8 cellular contexts compared by ENCODE assay signal in genomic region chr12:27237790-27238771, GRCh38. TPM values are rescaled to one million over a fixed set of nuclear protein-coding genes. Genes with fewer than 3 reads are reported as not detected.
DNase-seq lines count a peak whose midpoint lies in the region; ATAC-seq and TF ChIP-seq lines count a peak whose summit lies in the region.

No MANE protein-coding gene starts in this region.

- H4K20me1 ChIP-seq in osteoblast (ENCODE audit: insufficient read depth, low read length) (no peaks in the 10 kb centered on the region), PC-3 (ENCODE audit: low read length) (no peaks in the 10 kb centered on the region)

- no peaks in the 10 kb centered on the region for H3K4me1 ChIP-seq in breast epithelium
- no peaks in the 10 kb centered on the region for H3K4me1 ChIP-seq in osteoblast (ENCODE audit: insufficient read depth, low read length)
- H3K4me1 ChIP-seq in PC-3 (ENCODE audit: insufficient read depth, low read length) = no peaks in the 10 kb centered on the region

- no peaks in the 10 kb centered on the region for H3K9me3 Mint-ChIP-seq in MCF 10A (ENCODE audit: unreplicated experiment)
- H3K9me3 Mint-ChIP-seq in activated T-helper 17 cell treated with anti-CD3 and anti-CD28 coated beads, Interleukin-2, amount 50 U/mL, for 72 hours = peaks cover 1% of the 10 kb centered on the region

- H3K27ac ChIP-seq in breast epithelium (no peak overlapping the region), osteoblast (ENCODE audit: low read depth, low read length) (no peak overlapping the region), PC-3 (ENCODE audit: low read length) (no peak overlapping the region)

- no peak overlapping the region for H3K9ac ChIP-seq in PC-3 (ENCODE audit: low read length)

- H3K36me3 Mint-ChIP-seq in MCF 10A (ENCODE audit: insufficient read depth, unreplicated experiment) = no peaks in the 10 kb centered on the region
- no peaks in the 10 kb centered on the region for H3K36me3 Mint-ChIP-seq in activated T-helper 17 cell treated with anti-CD3 and anti-CD28 coated beads, Interleukin-2, amount 50 U/mL, for 72 hours (ENCODE audit: low read depth)

- H3F3A ChIP-seq in PC-3 (ENCODE audit: low read length, unreplicated experiment) = no peaks in the 10 kb centered on the region

- H3K27me3 Mint-ChIP-seq in MCF 10A (ENCODE audit: insufficient read depth, unreplicated experiment) = no peaks in the 10 kb centered on the region
- peaks cover under 1% of the 10 kb centered on the region for H3K27me3 Mint-ChIP-seq in activated T-helper 17 cell treated with anti-CD3 and anti-CD28 coated beads, Interleukin-2, amount 50 U/mL, for 72 hours

- peak overlapping the region; percentile 42 for H3K27ac Mint-ChIP-seq in MCF 10A (ENCODE audit: low read depth, unreplicated experiment)
- H3K27ac Mint-ChIP-seq in activated T-helper 17 cell treated with anti-CD3 and anti-CD28 coated beads, Interleukin-2, amount 50 U/mL, for 72 hours = no peak overlapping the region

- POLR2A ChIA-PET in MCF 10A (lab: Yijun Ruan, JAX) (no interaction called here), PC-3 (lab: Charles Lee; ENCODE audit: unreplicated experiment) (no interaction called here)

- H3K27me3 ChIP-seq in breast epithelium = no peaks in the 10 kb centered on the region
- no peaks in the 10 kb centered on the region for H3K27me3 ChIP-seq in osteoblast (ENCODE audit: insufficient read depth, low read length)
- no peaks in the 10 kb centered on the region for H3K27me3 ChIP-seq in PC-3 (ENCODE audit: low read length)

- DNase-seq in MCF 10A (ENCODE audit: unreplicated experiment) (no peak), breast epithelium (ENCODE audit: low spot score in 2 of 2) (no peak), osteoblast (ENCODE audit: insufficient read length, low spot score, missing footprints) (no peak), GM13977 (ENCODE audit: low spot score) (no peak), PC-3 (no peak), NCI-H1930 (lab: John Stamatoyannopoulos, UW) (no peak)

- H3K4me1 Mint-ChIP-seq in MCF 10A (ENCODE audit: insufficient read depth, unreplicated experiment) = no peaks in the 10 kb centered on the region
- peaks cover 10% of the 10 kb centered on the region for H3K4me1 Mint-ChIP-seq in activated T-helper 17 cell treated with anti-CD3 and anti-CD28 coated beads, Interleukin-2, amount 50 U/mL, for 72 hours

- CTCF ChIA-PET in MCF 10A (lab: Yijun Ruan, JAX) = no interaction called here
- CTCF ChIA-PET in PC-3 (lab: Charles Lee) = no interaction called here

- BruUV-seq in MCF 10A (replicated peaks; lab: Mats Ljungman, UMichigan) = no TSS peak
- BruUV-seq in PC-3 (replicated peaks; lab: Mats Ljungman, UMichigan) = no TSS peak

- H3K4me3 ChIP-seq in breast epithelium = no peak overlapping the region
- no peak overlapping the region for H3K4me3 ChIP-seq in osteoblast (ENCODE audit: insufficient read depth, low read length)
- no peak overlapping the region for H3K4me3 ChIP-seq in PC-3 (ENCODE audit: low read length)

- H3K9me3 ChIP-seq in breast epithelium (no peaks in the 10 kb centered on the region), osteoblast (ENCODE audit: low read depth, low read length) (no peaks in the 10 kb centered on the region), PC-3 (ENCODE audit: low read length) (no peaks in the 10 kb centered on the region)

- ATAC-seq in HG03280 (IDR thresholded peaks at IDR 0.05; ENCODE audit: unreplicated experiment) (peak; percentile 61), PC-3 (no peak)
- peak; percentile 62 for ATAC-seq in activated T-helper 17 cell treated with anti-CD3 and anti-CD28 coated beads, Interleukin-2, amount 50 U/mL, for 72 hours (replicated peaks)

- in situ Hi-C loops in GM13977 (cut with MboI; ENCODE audit: low pct_unique_long_range_greater_than_20kb, low sequenced_read_pairs, unreplicated experiment) = no loop called here

- H3K79me2 ChIP-seq in osteoblast (ENCODE audit: insufficient read depth, low read length) (no peaks in the 10 kb centered on the region), PC-3 (ENCODE audit: low read length) (no peaks in the 10 kb centered on the region)

- no peak overlapping the region for H3K4me3 Mint-ChIP-seq in MCF 10A (ENCODE audit: unreplicated experiment)
- peak overlapping the region; percentile 33 for H3K4me3 Mint-ChIP-seq in activated T-helper 17 cell treated with anti-CD3 and anti-CD28 coated beads, Interleukin-2, amount 50 U/mL, for 72 hours

- TF ChIP-seq POLR2A in breast epithelium (IDR thresholded peaks at IDR 0.05) = no peak

- H3K9me2 ChIP-seq in PC-3 (replicated peaks; ENCODE audit: low read length) = no peaks in the 10 kb centered on the region

- H3K4me2 ChIP-seq in osteoblast (ENCODE audit: insufficient read depth, low read length) = no peak overlapping the region
- H3K4me2 ChIP-seq in PC-3 (ENCODE audit: low read length) = no peak overlapping the region

- peak overlapping the region; percentile 50 for H2AFZ ChIP-seq in osteoblast (ENCODE audit: low read length)
- H2AFZ ChIP-seq in PC-3 (ENCODE audit: low read length) = no peak overlapping the region

- H3K36me3 ChIP-seq in breast epithelium = no peaks in the 10 kb centered on the region
- H3K36me3 ChIP-seq in osteoblast (ENCODE audit: insufficient read depth, low read length) = no peaks in the 10 kb centered on the region
- no peaks in the 10 kb centered on the region for H3K36me3 ChIP-seq in PC-3 (ENCODE audit: low read depth, low read length)

- intact Hi-C loops in MCF 10A (cut with micrococcal nuclease) = no loop called here
- intact Hi-C loops in breast epithelium (cut with DNase I; ENCODE audit: low total_unique reads) = no loop called here
- intact Hi-C loops in PC-3 (cut with micrococcal nuclease) = no loop called here

- TF ChIP-seq CTCF in MCF 10A (IDR thresholded peaks at IDR 0.05; ENCODE audit: unreplicated experiment) (no peak), breast epithelium (IDR thresholded peaks at IDR 0.05) (no peak), osteoblast (IDR thresholded peaks at IDR 0.05; ENCODE audit: extremely low read depth, low read depth, low read length) (no peak), GM13977 (IDR thresholded peaks at IDR 0.05; ENCODE audit: extremely low read depth, insufficient read depth, missing control alignments) (no peak), PC-3 (conservative IDR thresholded peaks at IDR 0.05; ENCODE audit: low read depth, low read length) (no peak)

RNA-seq across cellular contexts. Expression of gene STK38L, which starts 6.0 kb away (rescaled TPM):
- 18.1 and 19.9 TPM in 2 replicates for total RNA-seq in MCF 10A (2022)
- total RNA-seq in breast epithelium = 10 to 100 TPM; 29.4 to 48.8 (median 37.9) TPM
- 10 to 100 TPM; 14.5 to 21.0 TPM for total RNA-seq in activated T-helper 17 cell treated with anti-CD3 and anti-CD28 coated beads, Interleukin-2, amount 50 U/mL, for 72 hours
- 64.8 and 68.8 TPM in 2 replicates for total RNA-seq in osteoblast
- 19.4 and 32.3 TPM in 2 replicates for total RNA-seq in PC-3 (2014; rRNA removed)
